Comparison of ENCODE assay signal across 9 cellular contexts in genomic region chr2:105344704-105345345, GRCh38. TPM values are rescaled to one million over a fixed set of nuclear protein-coding genes. Genes with fewer than 3 reads are reported as not detected.
DNase-seq lines count a peak whose midpoint lies in the region; ATAC-seq and TF ChIP-seq lines count a peak whose summit lies in the region.
"Had no signal": no experiment of that assay in that cellular context is flagged by ENCODE, and none has a peak within 500 bp of the region (broad histone marks: within the 10 kb centered on the region; RNA-seq: fewer than 3 reads in every experiment).

No MANE protein-coding gene starts in this region.

- peaks cover 15% of the 10 kb centered on the region for H3K79me2 ChIP-seq in OCI-LY3 (ENCODE audit: low read length)

- no peak overlapping the region for H3K4me3 ChIP-seq in OCI-LY3 (ENCODE audit: low read length)
- no peak overlapping the region for H3K4me3 ChIP-seq in esophagus muscularis mucosa
- H3K4me3 ChIP-seq in spleen: no peak overlapping the region

- H4K20me1 ChIP-seq in OCI-LY3 (ENCODE audit: insufficient read depth, low read length): no peaks in the 10 kb centered on the region

- intact Hi-C loops in esophagus muscularis mucosa (cut with DNase I) (no loop called here), spleen (cut with DNase I; ENCODE audit: low total_unique reads) (no loop called here)

- H3K27ac ChIP-seq in OCI-LY3 (ENCODE audit: low read length) (no peak overlapping the region), esophagus muscularis mucosa (replicated peaks in 1 of 4) (no peak overlapping the region), spleen (no peak overlapping the region)

- no peak for ATAC-seq in GM19397 (IDR thresholded peaks at IDR 0.05; ENCODE audit: unreplicated experiment)

- H3K9ac ChIP-seq in OCI-LY3 (ENCODE audit: low read length): no peak overlapping the region

- TF ChIP-seq POLR2A in esophagus muscularis mucosa (IDR thresholded peaks at IDR 0.05; ENCODE audit: low read depth): no peak
- TF ChIP-seq POLR2A in spleen (IDR thresholded peaks at IDR 0.05): no peak

- no peak overlapping the region for H3K4me2 ChIP-seq in OCI-LY3 (ENCODE audit: low read length)

- H3K27me3 ChIP-seq in OCI-LY3 (ENCODE audit: low read depth, low read length): no peaks in the 10 kb centered on the region
- no peaks in the 10 kb centered on the region for H3K27me3 ChIP-seq in esophagus muscularis mucosa
- no peaks in the 10 kb centered on the region for H3K27me3 ChIP-seq in spleen (replicated peaks in 1 of 7)

- H3K4me1 ChIP-seq in OCI-LY3 (ENCODE audit: low read length): no peaks in the 10 kb centered on the region
- H3K4me1 ChIP-seq in esophagus muscularis mucosa: peaks cover 0 to 1% (median 0%) of the 10 kb centered on the region in 4 donors
- H3K4me1 ChIP-seq in spleen: peaks cover 0 to 19% (median 0%) of the 10 kb centered on the region in 6 donors

- WGBS in esophagus muscularis mucosa: 83% methylated on average over 4 of the region's 4 CpGs
- 77 to 89% (median 88%) methylated on average over 4 of the region's 4 CpGs for WGBS in spleen, 5 donors

- H3K9me3 ChIP-seq in OCI-LY3 (ENCODE audit: insufficient read depth, low read length) (no peaks in the 10 kb centered on the region), esophagus muscularis mucosa (no peaks in the 10 kb centered on the region), spleen (no peaks in the 10 kb centered on the region)

- TF ChIP-seq EP300 in esophagus muscularis mucosa (IDR thresholded peaks at IDR 0.05): no peak

- DNase-seq in SHP77 (lab: John Stamatoyannopoulos, UW) (peak; percentile 8 to 21), SHP77 treated with DMSO at 0.1 percent for 48 hours (lab: John Stamatoyannopoulos, UW) (no peak), esophagus muscularis mucosa (ENCODE audit: extremely low spot score) (no peak), spleen (no peak), DMS114 treated with DMSO at 0.1 percent for 48 hours (lab: John Stamatoyannopoulos, UW; ENCODE audit: unreplicated experiment) (no peak)
- no peak for DNase-seq in activated CD4-positive, alpha-beta T cell treated with anti-CD3 and anti-CD28 coated beads for 48 hours
- DNase-seq: head of caudate nucleus had no signal

- H3K36me3 ChIP-seq in OCI-LY3 (replicated peaks; ENCODE audit: low read depth, low read length) (peaks cover 69% of the 10 kb centered on the region), esophagus muscularis mucosa (peaks cover 58 to 98% (median 91%) of the 10 kb centered on the region in 4 donors), spleen (peaks cover 7 to 100% (median 86%) of the 10 kb centered on the region in 6 donors)

- H2AFZ ChIP-seq in OCI-LY3 (ENCODE audit: low read depth, low read length): no peak overlapping the region

- TF ChIP-seq CTCF in OCI-LY3 (IDR thresholded peaks at IDR 0.05; ENCODE audit: low read depth, low read length) (peak; percentile 50), esophagus muscularis mucosa (IDR thresholded peaks at IDR 0.05) (peak in 2 of 3 experiments; percentile 12 to 36), spleen (IDR thresholded peaks at IDR 0.05 in 8 of 11, conservative IDR thresholded peaks at IDR 0.05 in 3 of 11) (peak in 6 of 11 experiments; percentile 8 to 40 (median 20))

RNA-seq across cellular contexts. Expression of gene C2orf49, which starts 7.5 kb away (rescaled TPM):
- total RNA-seq in esophagus muscularis mucosa (10 to 100 TPM; 16.4 to 19.5 (median 17.7) TPM), spleen (10 to 100 TPM; 13.7 to 33.7 (median 18.3) TPM)
- polyA plus RNA-seq in spleen: 1 to 10 TPM; 4.3 to 6.7 (median 6.4) TPM

RNA-seq across cellular contexts. Expression of gene TGFBRAP1, which starts 15.3 kb away (rescaled TPM):
- total RNA-seq in esophagus muscularis mucosa (10 to 100 TPM; 20.8 to 34.4 (median 27.9) TPM), spleen (10 to 100 TPM; 19.2 to 32.7 (median 24.0) TPM)
- 1 to 10 TPM; 4.6 to 7.1 (median 4.7) TPM for polyA plus RNA-seq in spleen

RNA-seq across cellular contexts. Expression of gene FHL2, which starts 54.0 kb away (rescaled TPM):
- total RNA-seq in esophagus muscularis mucosa (100 to 1,000 TPM in 1 of 4 donors, 10 to 100 TPM in 3; 81.8 to 114 (median 87.9) TPM), spleen (10 to 100 TPM; 16.1 to 27.4 (median 21.4) TPM)
- polyA plus RNA-seq in spleen: 10 to 100 TPM in 1 of 3 donors, 1 to 10 TPM in 2; 6.8 to 12.2 (median 8.8) TPM

Comparison
In these comparisons a context has a peak if more than half of its experiments do, and no peak if none do; other contexts are left out.
1. DNase-seq: peak in SHP77 (2 of 2); none in SHP77 treated with DMSO at 0.1 percent for 48 hours (single experiment), esophagus muscularis mucosa (single experiment), spleen (single experiment), DMS114 treated with DMSO at 0.1 percent for 48 hours (single experiment) and activated CD4-positive, alpha-beta T cell treated with anti-CD3 and anti-CD28 coated beads for 48 hours (single experiment).
2. Peak in every context shown above with its lines, with median percentiles within 50 percentile points of each other: CTCF ChIP-seq.